In genomic region chr2:105546623-105546964, GRCh38 we compare ENCODE assay signal across 21 cellular contexts.
DNase-seq lines count a peak whose midpoint lies in the region; ATAC-seq, FAIRE-seq and TF ChIP-seq lines count a peak whose summit lies in the region.
"Had no signal": no experiment of that assay in that cellular context is flagged by ENCODE, and none has a peak within 500 bp of the region (broad histone marks: within the 10 kb centered on the region; RNA-seq: fewer than 3 reads in every experiment).

No MANE protein-coding gene starts in this region.

- no peaks in the 10 kb centered on the region for H3K36me3 ChIP-seq in CD4-positive, CD25-positive, alpha-beta regulatory T cell (ENCODE audit: control insufficient read depth, insufficient read depth, low read length)
- no peaks in the 10 kb centered on the region for H3K36me3 ChIP-seq in HepG2 (replicated peaks in 1 of 2; ENCODE audit: control insufficient read depth in 1 of 2, insufficient read depth in 2 of 2, low read length in 2 of 2)
- H3K36me3 ChIP-seq: ascending aorta had no signal

- H3K36me3 Mint-ChIP-seq in activated CD4-positive, alpha-beta T cell treated with anti-CD3 and anti-CD28 coated beads, Interleukin-2, amount 10 ng/mL, durations not matched to agents 7 days and 5 days (ENCODE audit: low read depth), result no peaks in the 10 kb centered on the region
- H3K36me3 Mint-ChIP-seq in CD4-positive, CD25-positive, alpha-beta regulatory T cell, result no peaks in the 10 kb centered on the region
- H3K36me3 Mint-ChIP-seq in activated CD8-positive, alpha-beta T cell treated with anti-CD3 and anti-CD28 coated beads for 36 hours (ENCODE audit: low read depth), result no peaks in the 10 kb centered on the region

- no TSS peak for BruUV-seq in HepG2 (replicated peaks; lab: Mats Ljungman, UMichigan)

- H2AFZ ChIP-seq in HepG2 (ENCODE audit: low read length), result peak overlapping the region; percentile 32

- peaks cover 9% of the 10 kb centered on the region for H3K27me3 Mint-ChIP-seq in activated CD4-positive, alpha-beta T cell treated with anti-CD3 and anti-CD28 coated beads, Interleukin-2, amount 10 ng/mL, durations not matched to agents 7 days and 5 days
- peaks cover 25% of the 10 kb centered on the region for H3K27me3 Mint-ChIP-seq in CD4-positive, CD25-positive, alpha-beta regulatory T cell
- no peaks in the 10 kb centered on the region for H3K27me3 Mint-ChIP-seq in activated CD8-positive, alpha-beta T cell treated with anti-CD3 and anti-CD28 coated beads for 36 hours

- 28% methylated on average over 7 of the region's 7 CpGs for WGBS in HepG2 (ENCODE audit: low lambda C conversion rate)

- H3K9me3 Mint-ChIP-seq in activated CD4-positive, alpha-beta T cell treated with anti-CD3 and anti-CD28 coated beads, Interleukin-2, amount 10 ng/mL, durations not matched to agents 7 days and 5 days, result no peaks in the 10 kb centered on the region
- no peaks in the 10 kb centered on the region for H3K9me3 Mint-ChIP-seq in CD4-positive, CD25-positive, alpha-beta regulatory T cell
- H3K9me3 Mint-ChIP-seq in activated CD8-positive, alpha-beta T cell treated with anti-CD3 and anti-CD28 coated beads for 36 hours, result no peaks in the 10 kb centered on the region
- H3K9me3 Mint-ChIP-seq: nephron progenitor cell had no signal

- TF ChIP-seq POLR2A in HepG2 (IDR thresholded peaks at IDR 0.05; ENCODE audit: insufficient read depth in 1 of 2, low read depth in 2 of 2, low read length in 2 of 2), result no peak

- H3K4me2 ChIP-seq in HepG2 (ENCODE audit: low read depth, low read length), result no peak overlapping the region

- peak in 1 of 2 donors; percentile 82 for ATAC-seq in CD4-positive, CD25-positive, alpha-beta regulatory T cell (ENCODE audit: low read depth in 2 of 2)
- no peak for ATAC-seq in activated CD8-positive, alpha-beta T cell treated with anti-CD3 and anti-CD28 coated beads for 36 hours
- ATAC-seq in HepG2 (no peak), HG03571 (IDR thresholded peaks at IDR 0.05; ENCODE audit: unreplicated experiment) (no peak)
- ATAC-seq: psoas muscle, SK-N-SH treated with all-trans-retinoic acid at 6 μM for 48 hours had no signal

- no peak overlapping the region for H3K27ac ChIP-seq in CD4-positive, CD25-positive, alpha-beta regulatory T cell (ENCODE audit: insufficient read depth, low read length, poor library complexity, severe bottlenecking)
- H3K27ac ChIP-seq in HepG2 (ENCODE audit: extremely low read length, insufficient read depth, low read length), result no peak overlapping the region
- H3K27ac ChIP-seq: ascending aorta, C4-2B, psoas muscle, testis had no signal

- peak overlapping the region; percentile 16 for H3K27ac Mint-ChIP-seq in activated CD4-positive, alpha-beta T cell treated with anti-CD3 and anti-CD28 coated beads, Interleukin-2, amount 10 ng/mL, durations not matched to agents 7 days and 5 days
- H3K27ac Mint-ChIP-seq in CD4-positive, CD25-positive, alpha-beta regulatory T cell, result peak overlapping the region in 1 of 3 donors; percentile 65
- H3K27ac Mint-ChIP-seq in activated CD8-positive, alpha-beta T cell treated with anti-CD3 and anti-CD28 coated beads for 36 hours, result no peak overlapping the region
- H3K27ac Mint-ChIP-seq: nephron progenitor cell had no signal

- no peak for TF ChIP-seq RAD21 in HepG2 (CRISPR knock-in tag; IDR thresholded peaks at IDR 0.05)

- peak; percentile 31 for DNase-seq in activated CD4-positive, alpha-beta T cell treated with anti-CD3 and anti-CD28 coated beads, Interleukin-2, amount 10 ng/mL, durations not matched to agents 7 days and 5 days
- DNase-seq in activated CD4-positive, alpha-beta T cell treated with anti-CD3 and anti-CD28 coated beads for 4 hours, result no peak
- peak in 2 of 3 donors; percentile 21 to 72 for DNase-seq in CD4-positive, CD25-positive, alpha-beta regulatory T cell
- no peak for DNase-seq in activated CD8-positive, alpha-beta T cell treated with anti-CD3 and anti-CD28 coated beads for 36 hours
- DNase-seq in HepG2 (ENCODE audit: low spot score), result no peak
- DNase-seq in OCI-M2 (lab: John Stamatoyannopoulos, UW; ENCODE audit: unreplicated experiment), result no peak
- DNase-seq in 8988T, result no peak
- DNase-seq: activated gamma-delta T cell; DMS79; NCI-H1436 treated with DMSO at 0.1 percent for 48 hours; NCI-H774; nephron progenitor cell; psoas muscle; stimulated activated CD4-positive, alpha-beta T cell treated with anti-CD3 and anti-CD28 coated beads, Interleukin-4, amount 100 ng/mL, for 4 hours; testis had no signal

- intact Hi-C loops in activated CD8-positive, alpha-beta T cell treated with anti-CD3 and anti-CD28 coated beads for 36 hours (cut with micrococcal nuclease), result no loop called here
- intact Hi-C loops in HepG2 (cut with micrococcal nuclease; ENCODE audit: unreplicated experiment), result no loop called here

- no peaks in the 10 kb centered on the region for H4K20me1 ChIP-seq in HepG2 (ENCODE audit: insufficient read depth, low read length)

- no peak for TF ChIP-seq CTCF in activated CD8-positive, alpha-beta T cell treated with anti-CD3 and anti-CD28 coated beads for 36 hours (IDR thresholded peaks at IDR 0.05)
- no peak for TF ChIP-seq CTCF in HepG2 (CRISPR knock-in tag; IDR thresholded peaks at IDR 0.05)

- no peak overlapping the region for H3K9ac ChIP-seq in HepG2 (ENCODE audit: insufficient read depth, low read depth, low read length)

- POLR2A ChIA-PET in activated CD4-positive, alpha-beta T cell treated with anti-CD3 and anti-CD28 coated beads, Interleukin-2, amount 10 ng/mL, durations not matched to agents 7 days and 5 days (lab: Charles Lee), result no interaction called here
- POLR2A ChIA-PET in activated CD8-positive, alpha-beta T cell treated with anti-CD3 and anti-CD28 coated beads for 36 hours (lab: Charles Lee), result interaction anchor here (0.8 kb wide), 1 partner anchor 534 kb away, joined by 3 read pairs; no protein-coding TSS in a partner anchor
- POLR2A ChIA-PET in HepG2 (lab: Yijun Ruan, JAX), result no interaction called here

- CTCF ChIA-PET in activated CD4-positive, alpha-beta T cell treated with anti-CD3 and anti-CD28 coated beads, Interleukin-2, amount 10 ng/mL, durations not matched to agents 7 days and 5 days (lab: Charles Lee), result interaction anchor here (0.5 to 0.9 kb wide), 5 partner anchors 20 to 1115 kb away, joined by 3 to 5 read pairs (median 3); no protein-coding TSS in a partner anchor
- CTCF ChIA-PET in activated CD8-positive, alpha-beta T cell treated with anti-CD3 and anti-CD28 coated beads for 36 hours (lab: Charles Lee), result interaction anchor here (0.6 to 1.9 kb wide), 7 partner anchors 15 to 388 kb away, joined by 3 to 11 read pairs (median 4); no protein-coding TSS in a partner anchor
- CTCF ChIA-PET in HepG2 (lab: Yijun Ruan, JAX; ENCODE audit: low intra/inter-chr PET ratio, low total read pairs), result interaction anchor here (1.5 kb wide), 1 partner anchor 177 kb away, joined by 11 read pairs; no protein-coding TSS in a partner anchor

- in situ Hi-C loops in HepG2 (cut with HindIII; ENCODE audit: extremely low pct_ligation_motif_present, low pct_unique_long_range_greater_than_20kb), result no loop called here

- no peaks in the 10 kb centered on the region for H3K79me2 ChIP-seq in HepG2 (ENCODE audit: insufficient read depth, low read length)

- no peak for FAIRE-seq in HepG2 (lab: Jason Lieb, UNC)
- FAIRE-seq: HTR-8/SVneo, islet of Langerhans had no signal

- H3K4me1 Mint-ChIP-seq in activated CD4-positive, alpha-beta T cell treated with anti-CD3 and anti-CD28 coated beads, Interleukin-2, amount 10 ng/mL, durations not matched to agents 7 days and 5 days, result peaks cover 15% of the 10 kb centered on the region
- peaks cover 0 to 23% (median 4%) of the 10 kb centered on the region in 4 donors for H3K4me1 Mint-ChIP-seq in CD4-positive, CD25-positive, alpha-beta regulatory T cell
- peaks cover 8% of the 10 kb centered on the region for H3K4me1 Mint-ChIP-seq in activated CD8-positive, alpha-beta T cell treated with anti-CD3 and anti-CD28 coated beads for 36 hours (ENCODE audit: low read depth)

- TF ChIP-seq EP300 in HepG2 (IDR thresholded peaks at IDR 0.05; ENCODE audit: low read depth in 2 of 2, low read length in 2 of 2) (no peak), HepG2 (CRISPR knock-in tag; IDR thresholded peaks at IDR 0.05; ENCODE audit: borderline replicate concordance) (no peak)

- H3K4me3 Mint-ChIP-seq in activated CD4-positive, alpha-beta T cell treated with anti-CD3 and anti-CD28 coated beads, Interleukin-2, amount 10 ng/mL, durations not matched to agents 7 days and 5 days, result no peak overlapping the region
- peak overlapping the region in 2 of 4 donors; percentile 27 to 69 for H3K4me3 Mint-ChIP-seq in CD4-positive, CD25-positive, alpha-beta regulatory T cell
- peak overlapping the region; percentile 9 for H3K4me3 Mint-ChIP-seq in activated CD8-positive, alpha-beta T cell treated with anti-CD3 and anti-CD28 coated beads for 36 hours
- H3K4me3 Mint-ChIP-seq: nephron progenitor cell had no signal

- H3K9me3 ChIP-seq in CD4-positive, CD25-positive, alpha-beta regulatory T cell (ENCODE audit: control insufficient read depth in 2 of 2, low read length in 2 of 2), result no peaks in the 10 kb centered on the region
- H3K9me3 ChIP-seq in HepG2 (ENCODE audit: low read length), result no peaks in the 10 kb centered on the region
- H3K9me3 ChIP-seq: ascending aorta, psoas muscle, testis had no signal

- peaks cover 5% of the 10 kb centered on the region for H3K27me3 ChIP-seq in CD4-positive, CD25-positive, alpha-beta regulatory T cell (ENCODE audit: control insufficient read depth, insufficient read depth, low read length)
- H3K27me3 ChIP-seq in HepG2 (ENCODE audit: control insufficient read depth in 1 of 2, insufficient read depth in 2 of 2, low read length in 2 of 2), result peaks cover 0 to 26% of the 10 kb centered on the region in 2 experiments; a peak in 3 of 5 replicates
- H3K27me3 ChIP-seq: ascending aorta, testis had no signal

- H3K4me3 ChIP-seq in CD4-positive, CD25-positive, alpha-beta regulatory T cell (ENCODE audit: low read depth, low read length), result peak overlapping the region; percentile 49
- no peak overlapping the region for H3K4me3 ChIP-seq in HepG2 (replicated peaks in 1 of 3; ENCODE audit: insufficient read depth in 1 of 3, low read depth in 2 of 3, low read length in 3 of 3)
- H3K4me3 ChIP-seq: ascending aorta, psoas muscle, testis had no signal

- peaks cover 13% of the 10 kb centered on the region for H3K4me1 ChIP-seq in CD4-positive, CD25-positive, alpha-beta regulatory T cell (ENCODE audit: control insufficient read depth, insufficient read depth, low read length, poor library complexity, severe bottlenecking)
- H3K4me1 ChIP-seq in HepG2 (ENCODE audit: insufficient read depth, low read length), result no peaks in the 10 kb centered on the region
- H3K4me1 ChIP-seq: ascending aorta, psoas muscle, testis had no signal

TF ChIP-seq in HepG2, 621 proteins besides CTCF, POLR2A, EP300 and RAD21 (continues in another document):
- TF ChIP-seq ATF7 (IDR thresholded peaks at IDR 0.05) (no peak), ATF7 (CRISPR knock-in tag; IDR thresholded peaks at IDR 0.05) (no peak)

Comparison
In these comparisons a context has a peak if more than half of its experiments do, and no peak if none do; other contexts are left out.
1. DNase-seq: peak in activated CD4-positive, alpha-beta T cell treated with anti-CD3 and anti-CD28 coated beads, Interleukin-2, amount 10 ng/mL, durations not matched to agents 7 days and 5 days (single experiment) and CD4-positive, CD25-positive, alpha-beta regulatory T cell (2 of 3); none in activated CD4-positive, alpha-beta T cell treated with anti-CD3 and anti-CD28 coated beads for 4 hours (0 of 2), activated CD8-positive, alpha-beta T cell treated with anti-CD3 and anti-CD28 coated beads for 36 hours (single experiment), HepG2 (single experiment), OCI-M2 (single experiment) and 8988T (single experiment).